Comparison of ENCODE assay signal across 6 cellular contexts in the genomic region with DNA sequence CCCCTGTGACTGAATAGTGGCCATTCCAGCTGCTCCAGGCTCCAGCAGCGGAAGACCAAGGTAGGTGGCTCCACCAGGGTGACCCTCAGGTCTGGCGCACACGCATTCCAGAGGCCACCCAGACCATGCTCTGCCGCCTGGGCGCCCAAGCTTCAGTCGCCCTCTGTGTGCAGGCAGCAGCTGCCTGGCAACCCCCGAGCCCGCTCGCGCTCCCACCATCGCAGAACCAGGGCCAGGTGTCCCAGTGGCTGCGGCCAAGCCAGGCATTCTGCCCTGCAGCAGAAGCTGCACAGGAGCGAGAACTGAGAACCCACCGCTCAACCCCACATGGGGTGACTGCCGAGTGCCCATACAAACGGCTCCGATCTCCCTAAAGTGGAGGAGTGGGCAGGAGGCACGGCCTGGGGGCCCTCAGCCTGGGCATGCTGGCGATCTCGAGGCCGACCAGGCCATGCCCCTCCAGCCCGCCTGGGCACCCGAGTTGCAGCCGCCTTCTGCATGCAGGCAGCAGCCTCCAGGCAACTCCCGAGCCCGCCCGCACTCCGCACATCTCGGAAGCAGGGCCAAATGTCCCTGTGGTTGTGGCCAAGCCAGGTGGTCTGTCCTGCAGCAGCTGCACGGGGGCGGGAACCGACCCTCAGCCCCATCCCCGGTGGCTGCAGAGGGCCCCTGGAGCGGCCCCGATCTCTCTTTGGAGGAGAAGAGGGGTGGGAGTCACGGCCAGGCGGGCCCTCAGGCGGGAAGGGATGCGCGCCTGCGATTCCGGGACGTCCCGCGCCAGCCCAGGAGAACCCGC.
DNase-seq lines count a peak whose midpoint lies in the region; ATAC-seq and TF ChIP-seq lines count a peak whose summit lies in the region.
"Not testable (repeated sequence)": the region's sequence is repeated elsewhere in the genome, so short reads cannot be mapped to it uniquely, and the experiment has no call there.

No MANE protein-coding gene starts in this region.

- TF ChIP-seq CTCF in chondrocyte (IDR thresholded peaks at IDR 0.05); osteocyte (IDR thresholded peaks at IDR 0.05); upper lobe of right lung (IDR thresholded peaks at IDR 0.05): not testable (repeated sequence)

- ATAC-seq in right cardiac atrium; natural killer cell treated with Interleukin-12 subunit alpha and Interleukin-12 subunit beta and Interleukin-15 and Interleukin-18, amount 100 ng/mL, for 72 hours; upper lobe of right lung: not testable (repeated sequence)

- not testable (repeated sequence) for H3K27me3 ChIP-seq in SJCRH30; right cardiac atrium (ENCODE audit: control insufficient read depth, insufficient read depth); upper lobe of right lung

- DNase-seq in SJCRH30 (peak; percentile 60 to 61), chondrocyte (ENCODE audit: low spot score) (peak; percentile 95), right cardiac atrium (peak in 2 of 3 donors; percentile 37 to 54), osteocyte (ENCODE audit: extremely low spot score, unreplicated experiment) (peak; percentile 87), upper lobe of right lung (peak; percentile 66)
- peak; percentile 55 for DNase-seq in natural killer cell treated with Interleukin-12 subunit alpha and Interleukin-12 subunit beta and Interleukin-15 and Interleukin-18, amount 100 ng/mL, for 72 hours (ENCODE audit: low spot score)

- not testable (repeated sequence) for H3K4me1 Mint-ChIP-seq in chondrocyte (ENCODE audit: low read depth); natural killer cell treated with Interleukin-12 subunit alpha and Interleukin-12 subunit beta and Interleukin-15 and Interleukin-18, amount 100 ng/mL, for 72 hours (ENCODE audit: low read depth in 2 of 2); osteocyte (ENCODE audit: unreplicated experiment)

- not testable (repeated sequence) for H3K36me3 Mint-ChIP-seq in chondrocyte (ENCODE audit: low read depth); natural killer cell treated with Interleukin-12 subunit alpha and Interleukin-12 subunit beta and Interleukin-15 and Interleukin-18, amount 100 ng/mL, for 72 hours; osteocyte (ENCODE audit: unreplicated experiment)

- intact Hi-C loops in right cardiac atrium (cut with DNase I); upper lobe of right lung (cut with DNase I): not testable (repeated sequence)

- 78% methylated on average over 46 of the region's 46 CpGs for WGBS in right cardiac atrium

- H3K9me3 Mint-ChIP-seq in chondrocyte (ENCODE audit: low read depth) (peaks cover 39% of the 10 kb centered on the region), osteocyte (ENCODE audit: unreplicated experiment) (peaks cover 50% of the 10 kb centered on the region)
- not testable (repeated sequence) for H3K9me3 Mint-ChIP-seq in natural killer cell treated with Interleukin-12 subunit alpha and Interleukin-12 subunit beta and Interleukin-15 and Interleukin-18, amount 100 ng/mL, for 72 hours

- not testable (repeated sequence) for H3K9me3 ChIP-seq in SJCRH30 (replicated peaks); right cardiac atrium (ENCODE audit: control insufficient read depth, low read length); upper lobe of right lung

- not testable (repeated sequence) for H3K4me1 ChIP-seq in SJCRH30; right cardiac atrium (ENCODE audit: control insufficient read depth, insufficient read depth, low read length); upper lobe of right lung

- not testable (repeated sequence) for H3K4me3 ChIP-seq in SJCRH30; right cardiac atrium (ENCODE audit: low read length); upper lobe of right lung

- not testable (repeated sequence) for H3K27me3 Mint-ChIP-seq in chondrocyte (ENCODE audit: low read depth); natural killer cell treated with Interleukin-12 subunit alpha and Interleukin-12 subunit beta and Interleukin-15 and Interleukin-18, amount 100 ng/mL, for 72 hours; osteocyte (ENCODE audit: unreplicated experiment)

- not testable (repeated sequence) for H3K4me3 Mint-ChIP-seq in chondrocyte (ENCODE audit: unreplicated experiment); natural killer cell treated with Interleukin-12 subunit alpha and Interleukin-12 subunit beta and Interleukin-15 and Interleukin-18, amount 100 ng/mL, for 72 hours; osteocyte (ENCODE audit: unreplicated experiment)

- not testable (repeated sequence) for H3K36me3 ChIP-seq in SJCRH30, upper lobe of right lung

- H3K27ac ChIP-seq in SJCRH30; right cardiac atrium (ENCODE audit: low read length); upper lobe of right lung: not testable (repeated sequence)

- not testable (repeated sequence) for H3K27ac Mint-ChIP-seq in chondrocyte (ENCODE audit: unreplicated experiment); natural killer cell treated with Interleukin-12 subunit alpha and Interleukin-12 subunit beta and Interleukin-15 and Interleukin-18, amount 100 ng/mL, for 72 hours; osteocyte (ENCODE audit: unreplicated experiment)
